8 cellular contexts compared by ENCODE assay signal in genomic region chr6:116615937-116616756, GRCh38. TPM values are rescaled to one million over a fixed set of nuclear protein-coding genes. Genes with fewer than 3 reads are reported as not detected.
DNase-seq lines count a peak whose midpoint lies in the region; ATAC-seq, FAIRE-seq and TF ChIP-seq lines count a peak whose summit lies in the region.

TSS of gene RSPH4A (plus strand) at chr6:116616479. CDS start at chr6:116616624, 145 bp downstream.

- no peak; the same call in 1 of the 2 replicates for TF ChIP-seq POLR2A in H54 (IDR thresholded peaks at IDR 0.05; ENCODE audit: low read depth, low read length)

- H3K36me3 ChIP-seq in DND-41 (ENCODE audit: insufficient read depth, low read length) (no peaks in the 10 kb centered on the region), stomach smooth muscle (ENCODE audit: control insufficient read depth in 2 of 2, insufficient read depth in 2 of 2, low read length in 2 of 2) (no peaks in the 10 kb centered on the region)

- peak within 1 kb of the TSS; percentile 48; the same call in 1 of the 2 replicates for H3K27ac ChIP-seq in DND-41 (ENCODE audit: low read length)
- no peak within 1 kb of the TSS for H3K27ac ChIP-seq in stomach smooth muscle (ENCODE audit: low read length)

- H3K4me3 Mint-ChIP-seq in neural crest cell = peak within 1 kb of the TSS; percentile 95

- H3K27me3 Mint-ChIP-seq in neural crest cell (ENCODE audit: low read depth) = peaks cover 30% of the 10 kb centered on the region

- peaks cover 3% of the 10 kb centered on the region for H3K36me3 Mint-ChIP-seq in neural crest cell (ENCODE audit: low read depth)

- H3K9ac ChIP-seq in DND-41 (ENCODE audit: low read depth, low read length) = peak within 1 kb of the TSS; percentile 53
- peak within 1 kb of the TSS; percentile 68 to 78 for H3K9ac ChIP-seq in stomach smooth muscle (ENCODE audit: low read length in 2 of 2)

- peak; percentile 91 for FAIRE-seq in H54 (lab: Jason Lieb, UNC)

- H3K4me3 ChIP-seq in DND-41 (ENCODE audit: low read depth in 1 of 2, low read length in 2 of 2) (peak within 1 kb of the TSS; percentile 55 to 91; a peak in 3 of 4 replicates), stomach smooth muscle (ENCODE audit: low read length in 2 of 2) (peak within 1 kb of the TSS; percentile 94 to 98)

- H3K27ac Mint-ChIP-seq in neural crest cell (ENCODE audit: unreplicated experiment) = peak within 1 kb of the TSS; percentile 100

- no peaks in the 10 kb centered on the region for H3K9me3 Mint-ChIP-seq in neural crest cell

- H3K4me1 Mint-ChIP-seq in neural crest cell = peaks cover 21% of the 10 kb centered on the region

- no peaks in the 10 kb centered on the region for H3K79me2 ChIP-seq in DND-41 (ENCODE audit: insufficient read depth, low read length)

- H3K4me2 ChIP-seq in DND-41 (ENCODE audit: insufficient read depth, low read length) = peak within 1 kb of the TSS; percentile 97

- peak; percentile 76 for DNase-seq in DND-41
- peak; percentile 56 for DNase-seq in H54 (ENCODE audit: insufficient read length, low spot score)
- peak; percentile 94 to 95 for DNase-seq in SHP77 (lab: John Stamatoyannopoulos, UW)
- DNase-seq in activated gamma-delta T cell treated with anti-CD3 and anti-CD28 coated beads, Interleukin-2, amount 50 U/mL, for 16 hours (ENCODE audit: low read depth) = peak; percentile 24
- peak; percentile 91 for DNase-seq in foreskin melanocyte
- peak; percentile 75 for DNase-seq in neural crest cell (ENCODE audit: low read depth, low spot score)

- peak within 1 kb of the TSS; percentile 100 for H2AFZ ChIP-seq in DND-41 (ENCODE audit: low read depth, low read length)

- TF ChIP-seq CTCF in DND-41 (IDR thresholded peaks at IDR 0.05; ENCODE audit: borderline replicate concordance, extremely low read depth, low read length, poor library complexity, severe bottlenecking) (peak; percentile 40), LNCAP (IDR thresholded peaks at IDR 0.05) (peak; percentile 9; the same call in 1 of the 2 replicates), neural crest cell (conservative IDR thresholded peaks at IDR 0.05) (no peak)

- H3K9me3 ChIP-seq in DND-41 (ENCODE audit: insufficient read depth, low read length, severe bottlenecking) = no peaks in the 10 kb centered on the region
- no peaks in the 10 kb centered on the region for H3K9me3 ChIP-seq in stomach smooth muscle (ENCODE audit: control insufficient read depth in 2 of 2, low read length in 2 of 2)

- peak; percentile 97 for ATAC-seq in DND-41 (ENCODE audit: insufficient read depth, low read depth)

- no peaks in the 10 kb centered on the region for H4K20me1 ChIP-seq in DND-41 (ENCODE audit: insufficient read depth, low read length)

- H3K27me3 ChIP-seq in DND-41 (ENCODE audit: insufficient read depth, low read length, poor library complexity) = peaks cover 20% of the 10 kb centered on the region
- H3K27me3 ChIP-seq in stomach smooth muscle (ENCODE audit: control insufficient read depth in 1 of 2, insufficient read depth in 2 of 2, low read length in 2 of 2) = no peaks in the 10 kb centered on the region

- peaks cover 18% of the 10 kb centered on the region for H3K4me1 ChIP-seq in DND-41 (ENCODE audit: insufficient read depth, low read length)
- H3K4me1 ChIP-seq in stomach smooth muscle (ENCODE audit: control insufficient read depth, insufficient read depth, low read length) = peaks cover 13% of the 10 kb centered on the region

RNA-seq across cellular contexts. Expression of gene RSPH4A, which starts in this region (rescaled TPM):
- 2.2 and 2.4 TPM in 2 replicates for total RNA-seq in neural crest cell

Comparison
In these comparisons a context has a peak if more than half of its experiments do, and no peak if none do; other contexts are left out.
1. DNase-seq: peak in every context shown above with its lines; median percentile 94 in SHP77; 91 in foreskin melanocyte; 76 in DND-41; 75 in neural crest cell; 56 in H54; 24 in activated gamma-delta T cell treated with anti-CD3 and anti-CD28 coated beads, Interleukin-2, amount 50 U/mL, for 16 hours.